Comparison of ENCODE assay signal across 15 cellular contexts in genomic region chr1:159953866-159954515, GRCh38. TPM values are rescaled to one million over a fixed set of nuclear protein-coding genes. Genes with fewer than 3 reads are reported as not detected.
A peak's percentile ranks its signal among the peaks of the same experiment; 100 is the strongest.
DNase-seq lines count a peak whose midpoint lies in the region; ATAC-seq and TF ChIP-seq lines count a peak whose summit lies in the region.
"Had no signal": no experiment of that assay in that cellular context is flagged by ENCODE, and none has a peak within 500 bp of the region (broad histone marks: within the 10 kb centered on the region; RNA-seq: fewer than 3 reads in every experiment).

Gene SLAMF9 (minus strand): TSS chr1:159954237. CDS start chr1:159954137, 100 bp downstream.

- H3K36me3 Mint-ChIP-seq in CD14-positive monocyte = no peaks in the 10 kb centered on the region
- no peaks in the 10 kb centered on the region for H3K36me3 Mint-ChIP-seq in WTC11
- H3K36me3 Mint-ChIP-seq: CD4-positive, alpha-beta memory T cell had no signal

- peaks cover 25% of the 10 kb centered on the region for H3K4me1 Mint-ChIP-seq in CD14-positive monocyte
- no peaks in the 10 kb centered on the region for H3K4me1 Mint-ChIP-seq in WTC11
- H3K4me1 Mint-ChIP-seq: CD4-positive, alpha-beta memory T cell; central memory CD8-positive, alpha-beta T cell had no signal

- H3K27me3 Mint-ChIP-seq in CD14-positive monocyte (ENCODE audit: low read depth in 3 of 3) (peaks cover 0 to 9% (median 6%) of the 10 kb centered on the region in 3 donors), WTC11 (ENCODE audit: low read depth) (peaks cover 7% of the 10 kb centered on the region)

- ATAC-seq in WTC11 = no peak
- no peak for ATAC-seq in GM19035 (IDR thresholded peaks at IDR 0.05; ENCODE audit: unreplicated experiment)
- ATAC-seq: activated CD4-positive, CD25-positive, alpha-beta regulatory T cell treated with anti-CD3 and anti-CD28 coated beads, Interleukin-2, amount 50 U/mL, for 24 hours had no signal

- POLR2A ChIA-PET in WTC11 (lab: Charles Lee) = interaction anchor here (1.2 kb wide), 1 partner anchor 8 kb away, joined by 4 read pairs; the partner anchor contains the start of gene IGSF9

- H3K9me3 Mint-ChIP-seq in CD14-positive monocyte (no peaks in the 10 kb centered on the region), WTC11 (no peaks in the 10 kb centered on the region)
- H3K9me3 Mint-ChIP-seq: activated T-helper 2 cell treated with anti-CD3 and anti-CD28 coated beads, Interferon-gamma antibody, Interleukin-2, Interleukin-4, amounts not matched to agents 10 μg/mL and 5 μg/mL and 100 μg/mL, durations not matched to agents 14 hours and 24 hours and 36 hours; CD4-positive, alpha-beta memory T cell; central memory CD8-positive, alpha-beta T cell had no signal

- no peak within 1 kb of the TSS for H3K4me3 ChIP-seq in stomach
- H3K4me3 ChIP-seq: esophagus squamous epithelium had no signal

- peaks cover 0 to 8% (median 0%) of the 10 kb centered on the region in 3 donors for H3K27me3 ChIP-seq in stomach

- H3K36me3 ChIP-seq in stomach = no peaks in the 10 kb centered on the region
- H3K36me3 ChIP-seq: esophagus squamous epithelium had no signal

- TF ChIP-seq POLR2A in stomach (IDR thresholded peaks at IDR 0.05) = no peak

- intact Hi-C loops in CD14-positive monocyte (cut with micrococcal nuclease) = no loop called here
- intact Hi-C loops in stomach (cut with DNase I; ENCODE audit: low total_unique reads) = no loop called here

- H3K27ac Mint-ChIP-seq in CD14-positive monocyte (peak within 1 kb of the TSS; percentile 80 to 95 (median 89)), WTC11 (peak within 1 kb of the TSS; percentile 9; the same call in 1 of the 2 replicates)
- H3K27ac Mint-ChIP-seq: activated T-helper 2 cell treated with anti-CD3 and anti-CD28 coated beads, Interferon-gamma antibody, Interleukin-2, Interleukin-4, amounts not matched to agents 10 μg/mL and 5 μg/mL and 100 μg/mL, durations not matched to agents 14 hours and 24 hours and 36 hours; CD4-positive, alpha-beta memory T cell had no signal

- H3K27ac ChIP-seq in stomach = no peak within 1 kb of the TSS
- H3K27ac ChIP-seq: esophagus squamous epithelium had no signal

- peaks cover 6 to 31% (median 19%) of the 10 kb centered on the region in 4 donors for H3K4me1 ChIP-seq in stomach

- TF ChIP-seq EP300 in stomach (IDR thresholded peaks at IDR 0.05) = no peak

- no peak for TF ChIP-seq CTCF in CD14-positive monocyte (IDR thresholded peaks at IDR 0.05)
- TF ChIP-seq CTCF in WTC11 (IDR thresholded peaks at IDR 0.05) = no peak
- no peak for TF ChIP-seq CTCF in stomach (IDR thresholded peaks at IDR 0.05)

- DNase-seq in CD14-positive monocyte (ENCODE audit: low spot score) (peak; percentile 72), M059J (ENCODE audit: low read depth) (peak; percentile 34), WTC11 (ENCODE audit: low spot score) (no peak), iris pigment epithelial cell (ENCODE audit: low read depth) (peak; percentile 22), stomach (no peak), NCI-H128 (lab: John Stamatoyannopoulos, UW; ENCODE audit: unreplicated experiment) (no peak), germinal center (ENCODE audit: low spot score) (no peak)
- DNase-seq: CD4-positive, alpha-beta memory T cell; esophagus squamous epithelium; NCI-H2081 treated with DMSO at 0.1 percent for 48 hours had no signal

- H3K4me3 Mint-ChIP-seq in CD14-positive monocyte (peak within 1 kb of the TSS in 1 of 2 donors; percentile 63), WTC11 (no peak within 1 kb of the TSS)
- H3K4me3 Mint-ChIP-seq: CD4-positive, alpha-beta memory T cell; central memory CD8-positive, alpha-beta T cell had no signal

- CTCF ChIA-PET in WTC11 (lab: Charles Lee) = interaction anchor here (1.1 to 3.1 kb wide), 2 partner anchors 53 to 61 kb away, joined by 3 to 17 read pairs; no protein-coding TSS in a partner anchor

- H3K9me3 ChIP-seq in stomach = no peaks in the 10 kb centered on the region
- H3K9me3 ChIP-seq: esophagus squamous epithelium had no signal

- 52 to 72% (median 66%) methylated on average over 8 of the region's 8 CpGs for WGBS in stomach, 5 donors

TF ChIP-seq in WTC11, 78 proteins besides CTCF, POLR2A, EP300 and RAD21 (continues in another document):
- TF ChIP-seq PRDM15 (CRISPR knock-in tag; IDR thresholded peaks at IDR 0.05) (no peak), PRRX2 (CRISPR knock-in tag; IDR thresholded peaks at IDR 0.05) (no peak), EMX1 (CRISPR knock-in tag; IDR thresholded peaks at IDR 0.05) (no peak), MAX (CRISPR knock-in tag; IDR thresholded peaks at IDR 0.05) (no peak), ARID4B (CRISPR knock-in tag; IDR thresholded peaks at IDR 0.05; ENCODE audit: borderline replicate concordance) (no peak), HMGA2 (CRISPR knock-in tag; IDR thresholded peaks at IDR 0.05) (no peak)
- TF ChIP-seq, protein P1, sequence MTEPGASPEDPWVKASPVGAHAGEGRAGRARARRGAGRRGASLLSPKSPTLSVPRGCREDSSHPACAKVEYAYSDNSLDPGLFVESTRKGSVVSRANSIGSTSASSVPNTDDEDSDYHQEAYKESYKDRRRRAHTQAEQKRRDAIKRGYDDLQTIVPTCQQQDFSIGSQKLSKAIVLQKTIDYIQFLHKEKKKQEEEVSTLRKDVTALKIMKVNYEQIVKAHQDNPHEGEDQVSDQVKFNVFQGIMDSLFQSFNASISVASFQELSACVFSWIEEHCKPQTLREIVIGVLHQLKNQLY (CRISPR knock-in tag; IDR thresholded peaks at IDR 0.05) = no peak

RNA-seq across cellular contexts. Expression of gene SLAMF9, which starts in this region (rescaled TPM):
- not detected for polyA plus RNA-seq in CD14-positive monocyte
- not detected in 2 replicates for total RNA-seq in M059J (2014; rRNA removed; shearing (Covaris generic))
- not detected in 3 replicates for total RNA-seq in WTC11 (2021)
- total RNA-seq in stomach = not detected
- under 1 TPM in 1 of 3 donors, not detected in 2; 0.87 TPM for polyA plus RNA-seq in stomach
- total RNA-seq: activated T-helper 2 cell treated with anti-CD3 and anti-CD28 coated beads, Interferon-gamma antibody, Interleukin-2, Interleukin-4, amounts not matched to agents 10 μg/mL and 5 μg/mL and 100 μg/mL, durations not matched to agents 14 hours and 24 hours and 36 hours; CD4-positive, alpha-beta memory T cell had no signal
- polyA plus RNA-seq: CD4-positive, alpha-beta memory T cell; neural cell had no signal

Comparison
In these comparisons a context has a peak if more than half of its experiments do, and no peak if none do; other contexts are left out.
1. Peak in DNase-seq in CD14-positive monocyte; RNA of the gene not detected or under 1 TPM.
2. Peak in DNase-seq in M059J; RNA of the gene not detected or under 1 TPM.